ENCODE assay signal across 21 cellular contexts in genomic region chr5:19175776-19176570, GRCh38.
"Had no signal": no experiment of that assay in that cellular context is flagged by ENCODE, and none has a peak within 500 bp of the region (broad histone marks: within the 10 kb centered on the region; RNA-seq: fewer than 3 reads in every experiment).

No MANE protein-coding gene starts in this region.

- H3K4me3 ChIP-seq: skin epidermis, tibial nerve, uterus had no signal

- H3K9me3 ChIP-seq: tibial nerve, uterus had no signal

- ATAC-seq: activated CD8-positive, alpha-beta T cell treated with anti-CD3 and anti-CD28 coated beads for 36 hours; activated T-cell treated with anti-CD3 and anti-CD28 coated beads, Interleukin-2, amount 50 U/mL, for 4 hours; natural killer cell treated with Interleukin-12 subunit alpha and Interleukin-12 subunit beta and Interleukin-15 and Interleukin-18, amount 100 ng/mL, for 72 hours; right cardiac atrium; WTC11 had no signal

- H3K4me1 ChIP-seq: tibial nerve, uterus had no signal

- FAIRE-seq: astrocyte, bronchial epithelial cell had no signal

- H3K36me3 ChIP-seq: tibial nerve, uterus had no signal

- H3K27ac ChIP-seq: epithelial cell of prostate, skin epidermis, tibial nerve, uterus had no signal

- DNase-seq: activated CD4-positive, alpha-beta T cell treated with anti-CD3 and anti-CD28 coated beads for 4 hours; activated CD8-positive, alpha-beta T cell treated with anti-CD3 and anti-CD28 coated beads for 36 hours; activated effector memory CD4-positive, alpha-beta T cell treated with Interleukin-2 at 50 U/mL for 16 hours; activated naive CD4-positive, alpha-beta T cell treated with anti-CD3 and anti-CD28 coated beads, Interleukin-2, amount 50 U/mL, for 16 hours; activated T-cell treated with anti-CD3 and anti-CD28 coated beads, Interleukin-2, amount 50 U/mL, for 4 hours; foreskin melanocyte; head of caudate nucleus; mesendoderm; nucleus accumbens; right cardiac atrium; stimulated activated CD4-positive, alpha-beta T cell treated with anti-CD3 and anti-CD28 coated beads, Interleukin-15, amount 100 ng/mL, for 24 hours; stimulated activated CD4-positive, alpha-beta T cell treated with anti-CD3 and anti-CD28 coated beads, Interleukin-4, amount 100 ng/mL, for 24 hours; stimulated activated naive CD4-positive, alpha-beta T cell; uterus had no signal

- H3K27me3 ChIP-seq: tibial nerve, uterus had no signal
